Comparison of ENCODE assay signal across 16 cellular contexts in genomic region chr7:155670521-155670920, GRCh38. TPM values are rescaled to one million over a fixed set of nuclear protein-coding genes. Genes with fewer than 3 reads are reported as not detected.
DNase-seq lines count a peak whose midpoint lies in the region; ATAC-seq, FAIRE-seq and TF ChIP-seq lines count a peak whose summit lies in the region.
"Had no signal": no experiment of that assay in that cellular context is flagged by ENCODE, and none has a peak within 500 bp of the region (broad histone marks: within the 10 kb centered on the region; RNA-seq: fewer than 3 reads in every experiment).

No MANE protein-coding gene starts in this region.

- peaks cover 3% of the 10 kb centered on the region for H3K79me2 ChIP-seq in trophoblast cell (ENCODE audit: control insufficient read depth, insufficient read depth, low read length, poor library complexity)

- ATAC-seq in WTC11 (no peak), GM19035 (IDR thresholded peaks at IDR 0.05; ENCODE audit: unreplicated experiment) (no peak), GM19397 (IDR thresholded peaks at IDR 0.05; ENCODE audit: unreplicated experiment) (no peak)
- ATAC-seq: Panc1 had no signal

- no peak overlapping the region for H3K4me2 ChIP-seq in trophoblast cell (ENCODE audit: low read length)

- no peaks in the 10 kb centered on the region for H3K27me3 Mint-ChIP-seq in WTC11 (ENCODE audit: low read depth)
- H3K27me3 Mint-ChIP-seq: activated naive CD8-positive, alpha-beta T cell treated with anti-CD3 and anti-CD28 coated beads, Interleukin-2, amount 10 ng/mL, durations not matched to agents 7 days and 5 days had no signal

- no peak overlapping the region for H4K8ac ChIP-seq in trophoblast cell (ENCODE audit: low read depth, low read length)

- H2BK12ac ChIP-seq in trophoblast cell (ENCODE audit: low read length), result no peak overlapping the region

- H3K27ac ChIP-seq in trophoblast cell (ENCODE audit: low read depth, low read length), result no peak overlapping the region

- no peak overlapping the region for H2AFZ ChIP-seq in trophoblast cell (ENCODE audit: insufficient read depth, low read length, poor library complexity)

- FAIRE-seq in A204.1 (lab: Jason Lieb, UNC), result peak; percentile 30

- no CpG with 5 or more reads among the region's 5 CpGs for WGBS in trophoblast cell (ENCODE audit: extremely low coverage, insufficient coverage, insufficient read length)

- POLR2A ChIA-PET in WTC11 (lab: Charles Lee), result no interaction called here

- no peak overlapping the region for H3K23ac ChIP-seq in trophoblast cell (ENCODE audit: low read length)

- DNase-seq in EH (ENCODE audit: low read depth) (peak; percentile 17), WTC11 (ENCODE audit: low spot score) (no peak), lung microvascular endothelial cell (ENCODE audit: low read depth in 2 of 2) (peak; percentile 36 to 40), Kasumi-1 (lab: John Stamatoyannopoulos, UW) (no peak), trophoblast cell (no peak)
- DNase-seq: activated naive CD8-positive, alpha-beta T cell treated with anti-CD3 and anti-CD28 coated beads, Interleukin-2, amount 10 ng/mL, durations not matched to agents 7 days and 5 days; cortex of kidney; GOT3; MM.1S; NCI-H2227 treated with DMSO at 0.1 percent for 48 hours; right cardiac atrium had no signal

- no peaks in the 10 kb centered on the region for H3K9me3 Mint-ChIP-seq in WTC11
- H3K9me3 Mint-ChIP-seq: activated naive CD8-positive, alpha-beta T cell treated with anti-CD3 and anti-CD28 coated beads, Interleukin-2, amount 10 ng/mL, durations not matched to agents 7 days and 5 days; T-helper 1 cell treated with Interleukin-12 subunit alpha and Interleukin-12 subunit beta and Interleukin-4 antibody, amounts not matched to agents 30 μg/mL and 1 μg/mL, for 36 hours had no signal

- H3K18ac ChIP-seq in trophoblast cell (ENCODE audit: low read length), result no peak overlapping the region

- CTCF ChIA-PET in WTC11 (lab: Charles Lee), result interaction anchor here (1.1 kb wide), 1 partner anchor 72 kb away, joined by 4 read pairs; no protein-coding TSS in a partner anchor

- H2AK5ac ChIP-seq in trophoblast cell (ENCODE audit: low read length), result no peak overlapping the region

- H3K27ac Mint-ChIP-seq in WTC11, result peak overlapping the region; percentile 62
- H3K27ac Mint-ChIP-seq: activated naive CD8-positive, alpha-beta T cell treated with anti-CD3 and anti-CD28 coated beads, Interleukin-2, amount 10 ng/mL, durations not matched to agents 7 days and 5 days; T-helper 1 cell treated with Interleukin-12 subunit alpha and Interleukin-12 subunit beta and Interleukin-4 antibody, amounts not matched to agents 30 μg/mL and 1 μg/mL, for 36 hours had no signal

- H3K4me3 Mint-ChIP-seq in WTC11, result no peak overlapping the region
- H3K4me3 Mint-ChIP-seq: activated naive CD8-positive, alpha-beta T cell treated with anti-CD3 and anti-CD28 coated beads, Interleukin-2, amount 10 ng/mL, durations not matched to agents 7 days and 5 days; T-helper 1 cell treated with Interleukin-12 subunit alpha and Interleukin-12 subunit beta and Interleukin-4 antibody, amounts not matched to agents 30 μg/mL and 1 μg/mL, for 36 hours had no signal

- H3K36me3 ChIP-seq in trophoblast cell (ENCODE audit: control insufficient read depth in 1 of 2, insufficient read depth in 2 of 2, low read length in 2 of 2), result peaks cover 5 to 6% of the 10 kb centered on the region in 2 experiments

- H3K14ac ChIP-seq in trophoblast cell (ENCODE audit: low read length), result no peak overlapping the region

- H2BK5ac ChIP-seq in trophoblast cell (ENCODE audit: low read depth, low read length, poor library complexity), result no peak overlapping the region

- no peak overlapping the region for H3K4ac ChIP-seq in trophoblast cell (ENCODE audit: low read depth, low read length)

- no peak for TF ChIP-seq CTCF in WTC11 (IDR thresholded peaks at IDR 0.05)

- no peak overlapping the region for H2BK120ac ChIP-seq in trophoblast cell (ENCODE audit: insufficient read depth, low read length, poor library complexity)

- H3K79me1 ChIP-seq in trophoblast cell (ENCODE audit: low read length), result no peaks in the 10 kb centered on the region

- H3K9ac ChIP-seq in trophoblast cell (ENCODE audit: low read length), result no peak overlapping the region

- H3K4me3 ChIP-seq in trophoblast cell (ENCODE audit: low read depth, low read length), result no peak overlapping the region

- H3K4me1 ChIP-seq in trophoblast cell (ENCODE audit: control insufficient read depth in 1 of 2, insufficient read depth in 2 of 2, low read length in 2 of 2), result no peaks in the 10 kb centered on the region

- no peak overlapping the region for H4K91ac ChIP-seq in trophoblast cell (ENCODE audit: low read depth, low read length)

- no peak overlapping the region for H4K12ac ChIP-seq in trophoblast cell (ENCODE audit: low read depth, low read length)

- H3K27me3 ChIP-seq in trophoblast cell (ENCODE audit: insufficient read depth, low read length), result no peaks in the 10 kb centered on the region

- H3K36me3 Mint-ChIP-seq in WTC11, result peaks cover 3% of the 10 kb centered on the region

- no peaks in the 10 kb centered on the region for H3K9me3 ChIP-seq in trophoblast cell (ENCODE audit: insufficient read depth, low read depth, low read length)

- peaks cover 36% of the 10 kb centered on the region for H3K4me1 Mint-ChIP-seq in WTC11

TF ChIP-seq in WTC11, 78 proteins besides CTCF, POLR2A, EP300 and RAD21 (continues in another document):
- TF ChIP-seq JAZF1 (CRISPR knock-in tag; IDR thresholded peaks at IDR 0.05) (no peak), TEAD1 (CRISPR knock-in tag; IDR thresholded peaks at IDR 0.05) (no peak), NFATC4 (CRISPR knock-in tag; IDR thresholded peaks at IDR 0.05) (no peak), USF2 (CRISPR knock-in tag; IDR thresholded peaks at IDR 0.05) (no peak), ATF3 (CRISPR knock-in tag; conservative IDR thresholded peaks at IDR 0.05) (no peak), E2F4 (CRISPR knock-in tag; IDR thresholded peaks at IDR 0.05; ENCODE audit: borderline replicate concordance, low read depth) (no peak), FOXJ3 (CRISPR knock-in tag; IDR thresholded peaks at IDR 0.05; ENCODE audit: borderline replicate concordance) (no peak), NFE2L1 (CRISPR knock-in tag; IDR thresholded peaks at IDR 0.05) (no peak), AFF4 (CRISPR knock-in tag; IDR thresholded peaks at IDR 0.05; ENCODE audit: borderline replicate concordance) (no peak)

RNA-seq across cellular contexts. Expression of gene RBM33, which starts 26.1 kb away (rescaled TPM):
- total RNA-seq in WTC11 (2021) (77.1 to 81.8 TPM (median 77.9 TPM) in 3 replicates), lung microvascular endothelial cell (13.3 and 21.4 TPM in 2 replicates)
- 28.0 and 29.0 TPM in 2 replicates for polyA plus RNA-seq in trophoblast cell (2013)

Comparison
In these comparisons a context has a peak if more than half of its experiments do, and no peak if none do; other contexts are left out.
1. DNase-seq: peak in EH (single experiment) and lung microvascular endothelial cell (2 of 2); none in WTC11 (single experiment), Kasumi-1 (0 of 2) and trophoblast cell (0 of 2).